16 cellular contexts compared by ENCODE assay signal in the genomic region with DNA sequence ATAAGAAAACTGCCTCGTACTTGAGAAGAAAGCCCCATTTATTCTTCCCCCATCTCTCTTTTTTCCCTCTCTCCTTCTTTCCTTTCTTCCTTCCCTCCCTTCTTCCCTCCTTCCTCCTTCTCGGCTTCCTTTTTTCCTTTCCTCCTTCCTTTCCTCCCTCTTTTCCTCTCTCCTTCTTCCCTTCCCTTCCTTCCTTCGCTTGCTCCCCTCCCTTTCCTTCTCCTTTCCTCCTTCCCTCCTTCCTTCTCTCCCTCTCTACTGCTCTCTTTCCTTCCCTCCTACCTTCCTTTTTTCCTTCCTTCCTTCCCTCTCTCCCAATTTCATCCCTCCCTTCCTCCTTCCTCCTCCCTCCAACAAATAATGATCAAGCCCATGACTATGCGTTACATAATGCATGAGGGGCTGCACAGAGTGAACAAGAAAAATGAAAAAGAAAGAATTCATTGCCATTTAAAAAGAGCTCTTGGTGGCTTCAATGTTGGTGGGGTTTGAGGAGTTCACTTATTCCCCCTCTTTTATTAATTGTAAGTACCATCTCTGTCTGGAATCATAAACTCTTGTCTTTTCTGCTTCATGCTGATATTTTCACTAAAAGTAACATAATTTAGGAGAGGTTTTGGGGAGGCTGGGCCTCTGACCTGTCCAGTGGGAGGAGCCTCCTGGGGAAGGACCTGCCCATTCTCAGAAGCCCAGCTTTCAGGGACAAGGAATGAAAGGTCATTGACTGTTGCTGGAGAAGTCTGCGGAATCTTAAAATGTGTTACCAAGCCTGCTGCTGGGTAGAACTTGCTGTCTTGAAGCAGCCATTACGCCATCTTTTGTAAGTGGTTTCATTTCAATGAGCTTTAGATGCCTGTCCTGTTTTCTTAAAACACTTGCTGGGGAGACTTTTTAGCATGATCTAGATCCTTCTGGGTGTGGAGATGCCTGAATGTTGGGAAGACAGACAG.
DNase-seq lines count a peak whose midpoint lies in the region; ATAC-seq, FAIRE-seq and TF ChIP-seq lines count a peak whose summit lies in the region.
"Had no signal": no experiment of that assay in that cellular context is flagged by ENCODE, and none has a peak within 500 bp of the region (broad histone marks: within the 10 kb centered on the region; RNA-seq: fewer than 3 reads in every experiment).

No MANE protein-coding gene starts in this region.

- H3K79me2 ChIP-seq in astrocyte (ENCODE audit: insufficient read depth, low read length), result peaks cover 30% of the 10 kb centered on the region

- H3K4me1 Mint-ChIP-seq in stimulated activated naive CD8-positive, alpha-beta T cell treated with anti-CD3 and anti-CD28 coated beads, Interleukin-15, Interleukin-2, amounts not matched to agents 100 ng/mL and 50 ng/mL, for 24 hours (ENCODE audit: low read depth), result peaks cover 88% of the 10 kb centered on the region
- H3K4me1 Mint-ChIP-seq in astrocyte (ENCODE audit: low read depth, unreplicated experiment) (peaks cover 61% of the 10 kb centered on the region), naive B cell (peaks cover 76 to 94% (median 77%) of the 10 kb centered on the region in 3 donors), Calu3 (ENCODE audit: low read depth, unreplicated experiment) (peaks cover 15% of the 10 kb centered on the region)

- peak overlapping the region; percentile 26 for H3K27ac Mint-ChIP-seq in stimulated activated naive CD8-positive, alpha-beta T cell treated with anti-CD3 and anti-CD28 coated beads, Interleukin-15, Interleukin-2, amounts not matched to agents 100 ng/mL and 50 ng/mL, for 24 hours
- peak overlapping the region; percentile 67 for H3K27ac Mint-ChIP-seq in astrocyte (ENCODE audit: unreplicated experiment)
- H3K27ac Mint-ChIP-seq in naive B cell, result peak overlapping the region; percentile 59 to 93 (median 86)
- no peak overlapping the region for H3K27ac Mint-ChIP-seq in Calu3 (ENCODE audit: unreplicated experiment)

- H3K4me3 ChIP-seq in astrocyte (ENCODE audit: insufficient read depth, low read depth, low read length), result no peak overlapping the region

- no peaks in the 10 kb centered on the region for H3K9me3 Mint-ChIP-seq in stimulated activated naive CD8-positive, alpha-beta T cell treated with anti-CD3 and anti-CD28 coated beads, Interleukin-15, Interleukin-2, amounts not matched to agents 100 ng/mL and 50 ng/mL, for 24 hours
- H3K9me3 Mint-ChIP-seq in astrocyte (ENCODE audit: unreplicated experiment) (no peaks in the 10 kb centered on the region), naive B cell (no peaks in the 10 kb centered on the region), Calu3 (ENCODE audit: low read depth, unreplicated experiment) (no peaks in the 10 kb centered on the region)

- H3K27me3 ChIP-seq in astrocyte (ENCODE audit: insufficient read depth, low read length), result no peaks in the 10 kb centered on the region

- H3K27ac ChIP-seq in astrocyte (ENCODE audit: low read depth, low read length), result no peak overlapping the region
- H3K27ac ChIP-seq: epithelial cell of prostate had no signal

- no peak overlapping the region for H3K4me3 Mint-ChIP-seq in stimulated activated naive CD8-positive, alpha-beta T cell treated with anti-CD3 and anti-CD28 coated beads, Interleukin-15, Interleukin-2, amounts not matched to agents 100 ng/mL and 50 ng/mL, for 24 hours
- H3K4me3 Mint-ChIP-seq in astrocyte (ENCODE audit: unreplicated experiment) (peak overlapping the region; percentile 1), naive B cell (peak overlapping the region in 4 of 8 donors; percentile 9 to 41 (median 17)), Calu3 (ENCODE audit: low read depth, unreplicated experiment) (no peak overlapping the region)

- no peak for ATAC-seq in stimulated activated naive CD8-positive, alpha-beta T cell treated with anti-CD3 and anti-CD28 coated beads, Interleukin-15, Interleukin-2, amounts not matched to agents 100 U/mL and 50 U/mL, for 24 hours
- ATAC-seq in naive B cell (ENCODE audit: low read depth in 2 of 2) (no peak), HG02938 (IDR thresholded peaks at IDR 0.05; ENCODE audit: unreplicated experiment) (no peak), left lobe of liver (no peak), GM18909 (IDR thresholded peaks at IDR 0.05; ENCODE audit: poor library complexity, unreplicated experiment) (no peak)

- H3K27me3 Mint-ChIP-seq in stimulated activated naive CD8-positive, alpha-beta T cell treated with anti-CD3 and anti-CD28 coated beads, Interleukin-15, Interleukin-2, amounts not matched to agents 100 ng/mL and 50 ng/mL, for 24 hours, result no peaks in the 10 kb centered on the region
- H3K27me3 Mint-ChIP-seq in astrocyte (ENCODE audit: low read depth, unreplicated experiment), result no peaks in the 10 kb centered on the region
- no peaks in the 10 kb centered on the region for H3K27me3 Mint-ChIP-seq in naive B cell
- H3K27me3 Mint-ChIP-seq in Calu3 (ENCODE audit: unreplicated experiment), result peaks cover 10% of the 10 kb centered on the region

- intact Hi-C loops in Calu3 (cut with micrococcal nuclease; ENCODE audit: unreplicated experiment), result no loop called here

- H3K4me1 ChIP-seq in astrocyte (ENCODE audit: insufficient read depth, low read length), result peaks cover 46% of the 10 kb centered on the region

- H3K9me3 ChIP-seq in astrocyte (ENCODE audit: insufficient read depth, low read depth, low read length), result no peaks in the 10 kb centered on the region
- H3K9me3 ChIP-seq: SK-N-SH had no signal

- TF ChIP-seq CTCF in astrocyte (IDR thresholded peaks at IDR 0.05; ENCODE audit: insufficient read depth, low read depth, low read length) (no peak), Calu3 (IDR thresholded peaks at IDR 0.05; ENCODE audit: unreplicated experiment) (no peak)

- no peaks in the 10 kb centered on the region for H4K20me1 ChIP-seq in astrocyte (ENCODE audit: insufficient read depth, low read length)

- H3K4me2 ChIP-seq in astrocyte (ENCODE audit: low read length), result no peak overlapping the region
- H3K4me2 ChIP-seq: SK-N-SH had no signal

- no TSS peak for BruUV-seq in Calu3 (replicated peaks; lab: Mats Ljungman, UMichigan)

- DNase-seq in stimulated activated naive CD8-positive, alpha-beta T cell treated with anti-CD3 and anti-CD28 coated beads, Interleukin-15, Interleukin-2, amounts not matched to agents 100 U/mL and 50 U/mL, for 24 hours, result no peak
- DNase-seq in astrocyte (ENCODE audit: low read depth), result no peak
- no peak for DNase-seq in naive B cell
- no peak for DNase-seq in Calu3
- no peak for DNase-seq in left lobe of liver (ENCODE audit: low spot score)
- DNase-seq: activated CD4-positive, CD25-positive, alpha-beta regulatory T cell treated with anti-CD3 and anti-CD28 coated beads, Interleukin-2, amount 50 U/mL, for 72 hours; activated gamma-delta T cell; C1 segment of cervical spinal cord; central memory CD4-positive, alpha-beta T cell; GDM1; NCI-H2171 treated with DMSO at 0.1 percent for 48 hours; SK-N-SH had no signal

- H3K36me3 Mint-ChIP-seq in stimulated activated naive CD8-positive, alpha-beta T cell treated with anti-CD3 and anti-CD28 coated beads, Interleukin-15, Interleukin-2, amounts not matched to agents 100 ng/mL and 50 ng/mL, for 24 hours (ENCODE audit: low read depth), result peaks cover 21% of the 10 kb centered on the region
- H3K36me3 Mint-ChIP-seq in astrocyte (ENCODE audit: low read depth, unreplicated experiment) (no peaks in the 10 kb centered on the region), naive B cell (no peaks in the 10 kb centered on the region), Calu3 (ENCODE audit: insufficient read depth, unreplicated experiment) (no peaks in the 10 kb centered on the region)

- H3K36me3 ChIP-seq in astrocyte (ENCODE audit: insufficient read depth, low read length), result no peaks in the 10 kb centered on the region

- H2AFZ ChIP-seq in astrocyte (ENCODE audit: low read depth, low read length), result no peak overlapping the region

- no peak overlapping the region for H3K9ac ChIP-seq in astrocyte (ENCODE audit: low read length)
- H3K9ac ChIP-seq: SK-N-SH had no signal

- no peak for FAIRE-seq in astrocyte (lab: Jason Lieb, UNC)

- CTCF ChIA-PET in Calu3 (lab: Charles Lee), result no interaction called here
